Comparison of ENCODE assay signal across 8 cellular contexts in the genomic region with DNA sequence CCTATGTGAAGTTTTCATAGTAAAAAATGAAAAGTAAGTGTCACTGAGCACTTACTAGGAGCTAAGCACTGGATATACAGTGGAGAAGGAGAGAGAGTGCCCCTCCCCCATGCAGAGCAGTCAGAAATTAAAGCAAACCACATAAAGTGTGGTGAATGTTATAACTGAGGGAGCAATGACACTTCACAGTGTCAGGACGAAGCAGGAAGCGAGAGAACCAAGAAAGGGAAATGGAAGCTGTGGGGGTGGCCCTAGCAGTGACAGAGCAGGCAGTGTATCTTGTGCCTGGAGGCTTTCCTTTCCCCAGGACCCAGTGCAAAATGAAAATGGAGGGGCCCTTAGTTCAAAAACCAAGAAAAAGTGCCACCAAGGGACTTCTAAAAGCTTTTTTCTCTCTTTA. TPM values are rescaled to one million over a fixed set of nuclear protein-coding genes. Genes with fewer than 3 reads are reported as not detected.
DNase-seq lines count a peak whose midpoint lies in the region; ATAC-seq, FAIRE-seq and TF ChIP-seq lines count a peak whose summit lies in the region.

No MANE protein-coding gene starts in this region.

- H3K27ac ChIP-seq in neural progenitor cell: no peak overlapping the region

- no peak for TF ChIP-seq POLR2A in GM12892 (IDR thresholded peaks at IDR 0.05; ENCODE audit: low read depth, low read length)

- H3K9me3 Mint-ChIP-seq in activated T-cell treated with anti-CD3 and anti-CD28 coated beads, Interleukin-2, amount 50 U/mL, for 4 hours: no peaks in the 10 kb centered on the region
- peaks cover 3% of the 10 kb centered on the region for H3K9me3 Mint-ChIP-seq in neural progenitor cell

- no peaks in the 10 kb centered on the region for H3K27me3 ChIP-seq in neural progenitor cell

- FAIRE-seq in GM12892 (lab: Jason Lieb, UNC): peak; percentile 63

- no peak overlapping the region for H3K4me2 ChIP-seq in neural progenitor cell

- H3K9ac ChIP-seq in neural progenitor cell: no peak overlapping the region

- H3K4me3 ChIP-seq in neural progenitor cell: no peak overlapping the region

- no peaks in the 10 kb centered on the region for H4K20me1 ChIP-seq in neural progenitor cell (ENCODE audit: low read depth)

- no peaks in the 10 kb centered on the region for H3F3A ChIP-seq in neural progenitor cell (ENCODE audit: low read depth)

- H2AFZ ChIP-seq in neural progenitor cell (replicated peaks): peak overlapping the region; percentile 31

- DNase-seq in GM12892 (ENCODE audit: insufficient read length) (peak; percentile 48), NAMALWA (ENCODE audit: low spot score) (peak; percentile 30), neural progenitor cell (ENCODE audit: low spot score) (no peak), dermis blood vessel endothelial cell (no peak), NCI-H774 (lab: John Stamatoyannopoulos, UW) (no peak)
- DNase-seq in activated T-cell treated with anti-CD3 and anti-CD28 coated beads, Interleukin-2, amount 50 U/mL, for 4 hours: peak; percentile 51

- no peaks in the 10 kb centered on the region for H3K4me1 ChIP-seq in neural progenitor cell

- no peaks in the 10 kb centered on the region for H3K36me3 ChIP-seq in neural progenitor cell

- H3K4me1 Mint-ChIP-seq in activated T-cell treated with anti-CD3 and anti-CD28 coated beads, Interleukin-2, amount 50 U/mL, for 4 hours (ENCODE audit: low read depth): peaks cover 62% of the 10 kb centered on the region
- peaks cover 3% of the 10 kb centered on the region for H3K4me1 Mint-ChIP-seq in neural progenitor cell

- no peak for TF ChIP-seq CTCF in neural progenitor cell (IDR thresholded peaks at IDR 0.05)

- H3K9me3 ChIP-seq in neural progenitor cell (ENCODE audit: low read depth): no peaks in the 10 kb centered on the region

- no peaks in the 10 kb centered on the region for H3K79me2 ChIP-seq in neural progenitor cell (ENCODE audit: low read depth)

- H3K27ac Mint-ChIP-seq in neural progenitor cell: peak overlapping the region; percentile 31

- H3K4me3 Mint-ChIP-seq in activated T-cell treated with anti-CD3 and anti-CD28 coated beads, Interleukin-2, amount 50 U/mL, for 4 hours: peak overlapping the region; percentile 52
- H3K4me3 Mint-ChIP-seq in neural progenitor cell: no peak overlapping the region

- H3K27me3 Mint-ChIP-seq in activated T-cell treated with anti-CD3 and anti-CD28 coated beads, Interleukin-2, amount 50 U/mL, for 4 hours (ENCODE audit: low read depth): no peaks in the 10 kb centered on the region
- peaks cover 5% of the 10 kb centered on the region for H3K27me3 Mint-ChIP-seq in neural progenitor cell (ENCODE audit: insufficient read depth, low read depth)

- H3K36me3 Mint-ChIP-seq in activated T-cell treated with anti-CD3 and anti-CD28 coated beads, Interleukin-2, amount 50 U/mL, for 4 hours (ENCODE audit: insufficient read depth): peaks cover 3% of the 10 kb centered on the region
- H3K36me3 Mint-ChIP-seq in neural progenitor cell: no peaks in the 10 kb centered on the region

- peak; percentile 81 to 87 for ATAC-seq in activated T-cell treated with anti-CD3 and anti-CD28 coated beads, Interleukin-2, amount 50 U/mL, for 4 hours
- ATAC-seq in HG03565 (IDR thresholded peaks at IDR 0.05; ENCODE audit: unreplicated experiment): no peak
- no peak for ATAC-seq in GM18520 (IDR thresholded peaks at IDR 0.05; ENCODE audit: unreplicated experiment)

RNA-seq across cellular contexts. Expression of gene RCAN3, which starts 21.5 kb away (rescaled TPM):
- 0.83 TPM for polyA plus RNA-seq in GM12892 (2012; ENCODE audit: missing spikeins)
- 10 to 100 TPM; 45.0 to 51.7 (median 47.4) TPM for total RNA-seq in activated T-cell treated with anti-CD3 and anti-CD28 coated beads, Interleukin-2, amount 50 U/mL, for 4 hours
- total RNA-seq in neural progenitor cell (ENCODE audit: low replicate concordance) (7.5 and 9.3 TPM in 2 replicates), dermis blood vessel endothelial cell (2.6 and 4.2 TPM in 2 replicates)

Comparison
In these comparisons a context has a peak if more than half of its experiments do, and no peak if none do; other contexts are left out.
1. DNase-seq: peak in GM12892 (single experiment), NAMALWA (single experiment) and activated T-cell treated with anti-CD3 and anti-CD28 coated beads, Interleukin-2, amount 50 U/mL, for 4 hours (single experiment); none in neural progenitor cell (single experiment), dermis blood vessel endothelial cell (single experiment) and NCI-H774 (single experiment).
2. ATAC-seq: peak in activated T-cell treated with anti-CD3 and anti-CD28 coated beads, Interleukin-2, amount 50 U/mL, for 4 hours (2 of 2); none in HG03565 (single experiment) and GM18520 (single experiment).